Comparison of ENCODE assay signal across 22 cellular contexts in the genomic region with DNA sequence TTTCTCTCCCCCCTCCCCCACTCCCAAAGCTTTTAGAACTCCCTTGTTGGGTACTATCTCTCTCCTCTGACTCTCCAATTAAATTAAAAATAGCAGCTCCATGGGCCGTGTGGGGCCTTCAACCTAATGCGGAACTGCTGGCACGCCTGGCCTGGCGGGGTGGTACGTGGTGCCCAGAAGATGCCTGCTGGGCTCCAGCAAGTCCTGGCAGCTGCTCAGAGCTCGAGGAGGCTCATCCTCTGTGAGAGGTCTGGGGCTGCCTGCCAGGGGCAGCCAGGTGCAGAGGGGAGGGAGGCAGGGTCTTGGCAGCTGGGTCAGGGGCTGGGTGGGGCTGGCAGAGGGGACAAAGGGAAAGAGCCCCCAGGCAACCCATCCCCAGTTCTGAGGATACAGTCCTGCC.
DNase-seq lines count a peak whose midpoint lies in the region; ATAC-seq and TF ChIP-seq lines count a peak whose summit lies in the region.
"Had no signal": no experiment of that assay in that cellular context is flagged by ENCODE, and none has a peak within 500 bp of the region (broad histone marks: within the 10 kb centered on the region; RNA-seq: fewer than 3 reads in every experiment).

No MANE protein-coding gene starts in this region.

- H3K27me3 ChIP-seq in heart right ventricle (peaks cover 0 to 37% (median 7%) of the 10 kb centered on the region in 7 donors), upper lobe of right lung (peaks cover 33% of the 10 kb centered on the region), testis (no peaks in the 10 kb centered on the region)

- H3K9me3 Mint-ChIP-seq in activated T-cell treated with anti-CD3 and anti-CD28 coated beads, Interleukin-2, amount 50 U/mL, for 72 hours = no peaks in the 10 kb centered on the region
- H3K9me3 Mint-ChIP-seq: activated naive CD8-positive, alpha-beta T cell treated with anti-CD3 and anti-CD28 coated beads for 36 hours; activated T-helper 1 cell treated with anti-CD3 and anti-CD28 coated beads, Interleukin-12 subunit alpha, Interleukin-12 subunit beta, Interleukin-2, Interleukin-4 antibody, amounts not matched to agents 30 ng/mL and 10 ng/mL and 1 ng/mL, durations not matched to agents 14 hours and 24 hours and 36 hours; HFFc6; neural crest cell; stimulated activated naive CD8-positive, alpha-beta T cell treated with anti-CD3 and anti-CD28 coated beads, Interleukin-15, amount 100 ng/mL, for 72 hours; T-cell had no signal

- no peak for TF ChIP-seq POLR2A in testis (IDR thresholded peaks at IDR 0.05)

- intact Hi-C loops in heart right ventricle (cut with DNase I) (loop anchor here in 8 of 10 donors (5.0 to 10.0 kb wide), 7 partner anchors 155 to 335 kb away; no protein-coding TSS in a partner anchor), upper lobe of right lung (cut with DNase I) (no loop called here), testis (cut with DNase I; ENCODE audit: low total_unique reads) (no loop called here)

- no peak for TF ChIP-seq CTCF in heart right ventricle (IDR thresholded peaks at IDR 0.05)
- no peak for TF ChIP-seq CTCF in upper lobe of right lung (IDR thresholded peaks at IDR 0.05)
- TF ChIP-seq CTCF in testis (IDR thresholded peaks at IDR 0.05) = no peak

- H3K36me3 ChIP-seq in heart right ventricle (no peaks in the 10 kb centered on the region), upper lobe of right lung (no peaks in the 10 kb centered on the region), testis (ENCODE audit: low read depth, missing control alignments) (no peaks in the 10 kb centered on the region)
- H3K36me3 ChIP-seq: prostate gland had no signal

- H3K4me1 ChIP-seq in heart right ventricle (peaks cover 0 to 17% (median 0%) of the 10 kb centered on the region in 9 donors), upper lobe of right lung (no peaks in the 10 kb centered on the region), testis (peaks cover 7% of the 10 kb centered on the region)
- H3K4me1 ChIP-seq: Caco-2, prostate gland had no signal

- H3K9me3 ChIP-seq in heart right ventricle (no peaks in the 10 kb centered on the region), upper lobe of right lung (no peaks in the 10 kb centered on the region), testis (no peaks in the 10 kb centered on the region)
- H3K9me3 ChIP-seq: Caco-2, prostate gland had no signal

- no peaks in the 10 kb centered on the region for H3K4me1 Mint-ChIP-seq in activated T-cell treated with anti-CD3 and anti-CD28 coated beads, Interleukin-2, amount 50 U/mL, for 72 hours (ENCODE audit: low read depth)
- H3K4me1 Mint-ChIP-seq: activated naive CD8-positive, alpha-beta T cell treated with anti-CD3 and anti-CD28 coated beads for 36 hours; neural crest cell; stimulated activated naive CD8-positive, alpha-beta T cell treated with anti-CD3 and anti-CD28 coated beads, Interleukin-15, amount 100 ng/mL, for 72 hours; T-cell had no signal

- H3K36me3 Mint-ChIP-seq in activated T-cell treated with anti-CD3 and anti-CD28 coated beads, Interleukin-2, amount 50 U/mL, for 72 hours (ENCODE audit: insufficient read depth in 2 of 2) = no peaks in the 10 kb centered on the region
- H3K36me3 Mint-ChIP-seq: activated naive CD8-positive, alpha-beta T cell treated with anti-CD3 and anti-CD28 coated beads for 36 hours; T-cell had no signal

- WGBS in heart right ventricle, 2 donors = 39 to 51% methylated on average over 6 of the region's 6 CpGs
- 63 to 65% methylated on average over 5 to 6 of the region's 6 CpGs for WGBS in testis, 2 donors

- no peak overlapping the region for H3K27ac Mint-ChIP-seq in activated T-cell treated with anti-CD3 and anti-CD28 coated beads, Interleukin-2, amount 50 U/mL, for 72 hours
- H3K27ac Mint-ChIP-seq: activated naive CD8-positive, alpha-beta T cell treated with anti-CD3 and anti-CD28 coated beads for 36 hours; activated T-helper 1 cell treated with anti-CD3 and anti-CD28 coated beads, Interleukin-12 subunit alpha, Interleukin-12 subunit beta, Interleukin-2, Interleukin-4 antibody, amounts not matched to agents 30 ng/mL and 10 ng/mL and 1 ng/mL, durations not matched to agents 14 hours and 24 hours and 36 hours; HFFc6; stimulated activated naive CD8-positive, alpha-beta T cell treated with anti-CD3 and anti-CD28 coated beads, Interleukin-15, amount 100 ng/mL, for 72 hours; T-cell had no signal

- ATAC-seq in heart right ventricle (peak; percentile 77 to 97 (median 89)), upper lobe of right lung (no peak)
- no peak for ATAC-seq in activated T-cell treated with anti-CD3 and anti-CD28 coated beads, Interleukin-2, amount 50 U/mL, for 72 hours (replicated peaks in 1 of 2)
- ATAC-seq: left colon; stimulated activated naive CD8-positive, alpha-beta T cell treated with anti-CD3 and anti-CD28 coated beads, Interleukin-15, amount 100 ng/mL, for 72 hours; T-cell had no signal

- no peak overlapping the region for H3K4me3 Mint-ChIP-seq in activated T-cell treated with anti-CD3 and anti-CD28 coated beads, Interleukin-2, amount 50 U/mL, for 72 hours
- H3K4me3 Mint-ChIP-seq: activated naive CD8-positive, alpha-beta T cell treated with anti-CD3 and anti-CD28 coated beads for 36 hours; activated T-helper 1 cell treated with anti-CD3 and anti-CD28 coated beads, Interleukin-12 subunit alpha, Interleukin-12 subunit beta, Interleukin-2, Interleukin-4 antibody, amounts not matched to agents 30 ng/mL and 10 ng/mL and 1 ng/mL, durations not matched to agents 14 hours and 24 hours and 36 hours; HFFc6; neural crest cell; stimulated activated naive CD8-positive, alpha-beta T cell treated with anti-CD3 and anti-CD28 coated beads, Interleukin-15, amount 100 ng/mL, for 72 hours; T-cell had no signal

- peaks cover 23% of the 10 kb centered on the region for H3K27me3 Mint-ChIP-seq in activated T-cell treated with anti-CD3 and anti-CD28 coated beads, Interleukin-2, amount 50 U/mL, for 72 hours (ENCODE audit: low read depth)

- DNase-seq in NCI-H2171 treated with DMSO at 0.1 percent for 48 hours (lab: John Stamatoyannopoulos, UW) = peak; percentile 30
- no peak for DNase-seq in NCI-H2171 (lab: John Stamatoyannopoulos, UW)
- DNase-seq in NCI-H345 (lab: John Stamatoyannopoulos, UW) = peak; percentile 84
- DNase-seq in heart right ventricle = peak; percentile 57
- DNase-seq in upper lobe of right lung = peak; percentile 41
- DNase-seq in NCI-H774 (lab: John Stamatoyannopoulos, UW) = no peak
- no peak for DNase-seq in activated T-cell treated with anti-CD3 and anti-CD28 coated beads, Interleukin-2, amount 50 U/mL, for 72 hours
- DNase-seq in testis = no peak
- DNase-seq: activated naive CD8-positive, alpha-beta T cell treated with anti-CD3 and anti-CD28 coated beads for 36 hours; Caco-2; HFFc6; left colon; NCI-H1417 treated with DMSO at 0.1 percent for 48 hours; NCI-H526; small intestine; stimulated activated CD4-positive, alpha-beta T cell treated with anti-CD3 and anti-CD28 coated beads, Interleukin-4, amount 100 ng/mL, for 24 hours; stimulated activated naive CD8-positive, alpha-beta T cell treated with anti-CD3 and anti-CD28 coated beads, Interleukin-15, amount 100 ng/mL, for 72 hours; T-cell; trophoblast cell had no signal

- H3K27ac ChIP-seq in heart right ventricle (peak overlapping the region in 5 of 10 donors; percentile 1 to 79 (median 69)), upper lobe of right lung (no peak overlapping the region), testis (no peak overlapping the region)
- H3K27ac ChIP-seq: prostate gland had no signal

- H3K4me3 ChIP-seq in heart right ventricle = no peak overlapping the region
- H3K4me3 ChIP-seq in upper lobe of right lung = no peak overlapping the region
- no peak overlapping the region for H3K4me3 ChIP-seq in testis
- H3K4me3 ChIP-seq: prostate gland had no signal

Comparison
In these comparisons a context has a peak if more than half of its experiments do, and no peak if none do; other contexts are left out.
1. DNase-seq: peak in NCI-H2171 treated with DMSO at 0.1 percent for 48 hours (single experiment), NCI-H345 (single experiment), heart right ventricle (2 of 2) and upper lobe of right lung (single experiment); none in NCI-H2171 (single experiment), NCI-H774 (single experiment), activated T-cell treated with anti-CD3 and anti-CD28 coated beads, Interleukin-2, amount 50 U/mL, for 72 hours (0 of 2) and testis (single experiment).
2. ATAC-seq: peak in heart right ventricle (8 of 8); none in upper lobe of right lung (single experiment) and activated T-cell treated with anti-CD3 and anti-CD28 coated beads, Interleukin-2, amount 50 U/mL, for 72 hours (0 of 2).
3. intact Hi-C loops: an anchor here in heart right ventricle (5.0 to 10.0 kb wide); none called in upper lobe of right lung and testis.